Comparison of ENCODE assay signal across 12 cellular contexts in genomic region chr3:169286992-169287391, GRCh38.
A peak's percentile ranks its signal among the peaks of the same experiment; 100 is the strongest.
DNase-seq lines count a peak whose midpoint lies in the region; ATAC-seq and TF ChIP-seq lines count a peak whose summit lies in the region.
"Had no signal": no experiment of that assay in that cellular context is flagged by ENCODE, and none has a peak within 500 bp of the region (broad histone marks: within the 10 kb centered on the region; RNA-seq: fewer than 3 reads in every experiment).

No MANE protein-coding gene starts in this region.

- no peaks in the 10 kb centered on the region for H3K9me3 Mint-ChIP-seq in activated naive CD4-positive, alpha-beta T cell treated with anti-CD3 and anti-CD28 coated beads for 36 hours
- no peaks in the 10 kb centered on the region for H3K9me3 Mint-ChIP-seq in MCF 10A (ENCODE audit: unreplicated experiment)

- no peaks in the 10 kb centered on the region for H3K9me2 ChIP-seq in SK-N-SH

- TF ChIP-seq RAD21 in SK-N-SH (IDR thresholded peaks at IDR 0.05; ENCODE audit: low read length) = no peak

- no peak overlapping the region for H2AFZ ChIP-seq in SK-N-SH (ENCODE audit: low read depth)

- H3K4me3 ChIP-seq in SK-N-SH (ENCODE audit: low read depth in 2 of 2, low read length in 1 of 2) (no peak overlapping the region), transverse colon (no peak overlapping the region)
- H3K4me3 ChIP-seq: A549, heart left ventricle, suprapubic skin had no signal

- H3K79me2 ChIP-seq in SK-N-SH (ENCODE audit: insufficient read depth) = no peaks in the 10 kb centered on the region

- H3K4me2 ChIP-seq in SK-N-SH = no peak overlapping the region
- H3K4me2 ChIP-seq: A549 had no signal

- peaks cover 2% of the 10 kb centered on the region for H3K27me3 Mint-ChIP-seq in activated naive CD4-positive, alpha-beta T cell treated with anti-CD3 and anti-CD28 coated beads for 36 hours (ENCODE audit: low read depth)
- no peaks in the 10 kb centered on the region for H3K27me3 Mint-ChIP-seq in MCF 10A (ENCODE audit: insufficient read depth, unreplicated experiment)

- TF ChIP-seq CTCF in SK-N-SH (IDR thresholded peaks at IDR 0.05) (no peak), transverse colon (IDR thresholded peaks at IDR 0.05) (no peak), MCF 10A (IDR thresholded peaks at IDR 0.05; ENCODE audit: unreplicated experiment) (no peak)

- no peak for TF ChIP-seq POLR2A in transverse colon (IDR thresholded peaks at IDR 0.05)

- H3K9me3 ChIP-seq in SK-N-SH = no peaks in the 10 kb centered on the region
- no peaks in the 10 kb centered on the region for H3K9me3 ChIP-seq in transverse colon
- H3K9me3 ChIP-seq: A549, heart left ventricle, suprapubic skin had no signal

- H3K36me3 ChIP-seq in SK-N-SH (replicated peaks in 1 of 2; ENCODE audit: control insufficient read depth in 1 of 2, insufficient read depth in 2 of 2, low read length in 1 of 2) = no peaks in the 10 kb centered on the region
- H3K36me3 ChIP-seq in transverse colon = no peaks in the 10 kb centered on the region
- H3K36me3 ChIP-seq: heart left ventricle, suprapubic skin had no signal

- CTCF ChIA-PET in SK-N-SH (lab: Yijun Ruan, JAX) = interaction anchor here (0.7 to 1.3 kb wide), 3 partner anchors 11 to 137 kb away, joined by 3 to 4 read pairs (median 3); no protein-coding TSS in a partner anchor
- CTCF ChIA-PET in activated naive CD4-positive, alpha-beta T cell treated with anti-CD3 and anti-CD28 coated beads for 36 hours (lab: Charles Lee) = interaction anchor here (0.6 kb wide), 1 partner anchor 888 kb away, joined by 3 read pairs; no protein-coding TSS in a partner anchor
- CTCF ChIA-PET in MCF 10A (lab: Yijun Ruan, JAX) = interaction anchor here (0.7 to 3.1 kb wide), 3 partner anchors 25 to 382 kb away, joined by 3 to 11 read pairs (median 3); no protein-coding TSS in a partner anchor

- no peak overlapping the region for H3K27ac Mint-ChIP-seq in activated naive CD4-positive, alpha-beta T cell treated with anti-CD3 and anti-CD28 coated beads for 36 hours
- H3K27ac Mint-ChIP-seq in MCF 10A (ENCODE audit: low read depth, unreplicated experiment) = no peak overlapping the region

- H4K20me1 ChIP-seq in SK-N-SH (ENCODE audit: insufficient read depth) = no peaks in the 10 kb centered on the region

- no TSS peak for BruUV-seq in MCF 10A (replicated peaks; lab: Mats Ljungman, UMichigan)

- H3K4me1 Mint-ChIP-seq in activated naive CD4-positive, alpha-beta T cell treated with anti-CD3 and anti-CD28 coated beads for 36 hours (ENCODE audit: low read depth) = no peaks in the 10 kb centered on the region
- H3K4me1 Mint-ChIP-seq in MCF 10A (ENCODE audit: insufficient read depth, unreplicated experiment) = no peaks in the 10 kb centered on the region

- H3K27me3 ChIP-seq in SK-N-SH (ENCODE audit: insufficient read depth) = no peaks in the 10 kb centered on the region; the same call in 1 of the 2 replicates
- no peaks in the 10 kb centered on the region for H3K27me3 ChIP-seq in transverse colon
- H3K27me3 ChIP-seq: heart left ventricle, suprapubic skin had no signal

- TF ChIP-seq EP300 in SK-N-SH (IDR thresholded peaks at IDR 0.05; ENCODE audit: borderline replicate concordance in 1 of 2, low read depth in 1 of 2, low read length in 1 of 2) (no peak), transverse colon (IDR thresholded peaks at IDR 0.05; ENCODE audit: low read depth) (no peak)

- 57% methylated on average over 6 of the region's 6 CpGs for WGBS in SK-N-SH (ENCODE audit: low lambda C conversion rate)
- whole genome bisulfite sequencing in transverse colon (ENCODE audit: low coverage in 1 of 2), 2 donors = 35% methylated on average over 5 to 6 of the region's 6 CpGs

- in situ Hi-C loops in transverse colon (cut with MboI; ENCODE audit: low pct_ligation_motif_present in 1 of 4, low pct_unique_long_range_greater_than_20kb in 1 of 4, low sequenced_read_pairs in 3 of 4) = no loop called here

- DNase-seq in SK-N-SH (no peak), NCI-H345 treated with DMSO at 0.1 percent for 48 hours (lab: John Stamatoyannopoulos, UW; ENCODE audit: unreplicated experiment) (peak; percentile 3), left colon (no peak), transverse colon (no peak), MCF 10A (ENCODE audit: unreplicated experiment) (no peak)
- no peak for DNase-seq in activated naive CD4-positive, alpha-beta T cell treated with anti-CD3 and anti-CD28 coated beads for 36 hours
- DNase-seq: heart left ventricle, small intestine had no signal

- POLR2A ChIA-PET in SK-N-SH (lab: Yijun Ruan, JAX) (no interaction called here), MCF 10A (lab: Yijun Ruan, JAX) (interaction anchor here (0.7 kb wide), 1 partner anchor 1561 kb away, joined by 4 read pairs; no protein-coding TSS in a partner anchor)

- H3K9ac ChIP-seq in SK-N-SH = no peak overlapping the region

- ATAC-seq in SK-N-SH treated with all-trans-retinoic acid at 6 μM for 48 hours (no peak), left colon (peak; percentile 37), HG02970 (IDR thresholded peaks at IDR 0.05; ENCODE audit: low FRiP score, unreplicated experiment) (no peak)
- ATAC-seq: A549 had no signal

- H3K27ac ChIP-seq in SK-N-SH (ENCODE audit: low read depth in 2 of 2, low read length in 1 of 2) (no peak overlapping the region), transverse colon (peak overlapping the region; percentile 61 to 73 (median 64))
- H3K27ac ChIP-seq: A549, suprapubic skin had no signal

- no peaks in the 10 kb centered on the region for H3K36me3 Mint-ChIP-seq in activated naive CD4-positive, alpha-beta T cell treated with anti-CD3 and anti-CD28 coated beads for 36 hours (ENCODE audit: low read depth)
- H3K36me3 Mint-ChIP-seq in MCF 10A (ENCODE audit: insufficient read depth, unreplicated experiment) = no peaks in the 10 kb centered on the region

- H3F3A ChIP-seq in SK-N-SH (replicated peaks; ENCODE audit: insufficient read depth) = no peaks in the 10 kb centered on the region

- H3K4me1 ChIP-seq in SK-N-SH (ENCODE audit: control insufficient read depth in 1 of 2, insufficient read depth in 2 of 2, low read depth in 1 of 2, low read length in 1 of 2) (peaks cover 0 to 24% of the 10 kb centered on the region in 2 experiments; a peak in 2 of 4 replicates), transverse colon (peaks cover 6 to 58% (median 35%) of the 10 kb centered on the region in 4 donors)
- H3K4me1 ChIP-seq: A549, suprapubic skin had no signal

- intact Hi-C loops in left colon (cut with DNase I, micrococcal nuclease) (no loop called here), transverse colon (cut with DNase I; ENCODE audit: low total_unique reads) (no loop called here), MCF 10A (cut with micrococcal nuclease) (no loop called here)
- intact Hi-C loops in activated naive CD4-positive, alpha-beta T cell treated with anti-CD3 and anti-CD28 coated beads for 36 hours (cut with micrococcal nuclease) = no loop called here

- no peak overlapping the region for H3K4me3 Mint-ChIP-seq in activated naive CD4-positive, alpha-beta T cell treated with anti-CD3 and anti-CD28 coated beads for 36 hours
- H3K4me3 Mint-ChIP-seq in MCF 10A (ENCODE audit: unreplicated experiment) = no peak overlapping the region

TF ChIP-seq in SK-N-SH, 30 proteins besides CTCF, POLR2A, EP300 and RAD21:
- TF ChIP-seq MAX (IDR thresholded peaks at IDR 0.05; ENCODE audit: low read depth) (no peak), GATA2 (CRISPR knock-in tag; IDR thresholded peaks at IDR 0.05) (peak; percentile 52)

TF ChIP-seq in SK-N-SH treated with all-trans-retinoic acid at 6 μM for 48 hours, 23 proteins besides CTCF, POLR2A, EP300 and RAD21:
- TF ChIP-seq OSR1 (CRISPR knock-in tag; IDR thresholded peaks at IDR 0.05) (no peak), ISL1 (CRISPR knock-in tag; IDR thresholded peaks at IDR 0.05) (no peak), ZNF565 (CRISPR knock-in tag; conservative IDR thresholded peaks at IDR 0.05; ENCODE audit: low read depth) (no peak), ZNF70 (CRISPR knock-in tag; IDR thresholded peaks at IDR 0.05) (no peak), TSHZ2 (CRISPR knock-in tag; IDR thresholded peaks at IDR 0.05) (no peak), PPARA (CRISPR knock-in tag; IDR thresholded peaks at IDR 0.05; ENCODE audit: borderline replicate concordance) (no peak), TCF4 (CRISPR knock-in tag; IDR thresholded peaks at IDR 0.05; ENCODE audit: borderline replicate concordance) (no peak), CSDC2 (CRISPR knock-in tag; IDR thresholded peaks at IDR 0.05) (no peak), ESRRG (CRISPR knock-in tag; IDR thresholded peaks at IDR 0.05) (no peak)

Comparison
In these comparisons a context has a peak if more than half of its experiments do, and no peak if none do; other contexts are left out.
1. H3K27ac ChIP-seq: peak in transverse colon (4 of 4); none in SK-N-SH (0 of 2).